20 cellular contexts compared by ENCODE assay signal in the genomic region with DNA sequence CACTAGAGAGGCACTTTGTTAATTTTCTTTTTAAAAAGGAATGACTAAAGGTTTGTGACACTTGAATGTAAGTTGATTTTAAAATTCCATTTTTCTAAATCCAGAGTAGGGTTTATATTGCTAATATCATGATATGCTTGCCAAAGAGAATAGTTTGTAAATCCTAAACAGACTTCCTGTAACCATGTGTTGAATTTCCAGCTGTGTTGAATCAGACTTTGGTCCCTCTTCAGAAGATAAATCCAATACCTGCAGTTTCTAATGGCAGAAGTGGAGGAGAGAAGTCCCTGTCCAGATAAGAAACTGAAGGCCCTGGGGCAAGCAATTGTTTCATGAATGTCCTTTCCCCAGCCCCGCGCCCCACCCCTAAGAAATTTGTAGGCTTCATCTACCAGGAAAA.
DNase-seq lines count a peak whose midpoint lies in the region; TF ChIP-seq lines count a peak whose summit lies in the region.
"Had no signal": no experiment of that assay in that cellular context is flagged by ENCODE, and none has a peak within 500 bp of the region (broad histone marks: within the 10 kb centered on the region; RNA-seq: fewer than 3 reads in every experiment).

No MANE protein-coding gene starts in this region.

- DNase-seq in GM23248 (no peak), SK-N-SH (no peak), fibroblast of the aortic adventitia (ENCODE audit: low read depth) (peak; percentile 37), vagina (ENCODE audit: extremely low spot score in 2 of 2) (no peak), adrenal gland (no peak)
- DNase-seq in stimulated activated CD4-positive, alpha-beta T cell treated with anti-CD3 and anti-CD28 coated beads, Interleukin-1b, Interleukin-23, amount 100 ng/mL, for 48 hours = no peak
- DNase-seq: activated CD4-positive, alpha-beta memory T cell treated with anti-CD3 and anti-CD28 coated beads, Interleukin-2, amount 10 ng/mL, durations not matched to agents 7 days and 5 days; activated CD4-positive, CD25-positive, alpha-beta regulatory T cell; activated naive CD4-positive, alpha-beta T cell; CD8-positive, alpha-beta memory T cell; central memory CD4-positive, alpha-beta T cell; DND-41; NCI-H187; right cardiac atrium; stimulated activated CD4-positive, alpha-beta T cell treated with anti-CD3 and anti-CD28 coated beads, Interleukin-15, amount 100 ng/mL, for 24 hours; T1000; uterus had no signal

- TF ChIP-seq POLR2A in vagina (IDR thresholded peaks at IDR 0.05) (no peak), adrenal gland (IDR thresholded peaks at IDR 0.05) (no peak)

- H2AFZ ChIP-seq in GM23248 (no peak overlapping the region), SK-N-SH (ENCODE audit: low read depth) (no peak overlapping the region)

- no peak overlapping the region for H3K9ac ChIP-seq in GM23248
- no peak overlapping the region for H3K9ac ChIP-seq in SK-N-SH
- no peak overlapping the region for H3K9ac ChIP-seq in skeletal muscle satellite cell (ENCODE audit: low read depth, low read length)

- peaks cover 21% of the 10 kb centered on the region for H3F3A ChIP-seq in GM23248 (ENCODE audit: insufficient read depth)
- peaks cover 21% of the 10 kb centered on the region for H3F3A ChIP-seq in SK-N-SH (replicated peaks; ENCODE audit: insufficient read depth)

- WGBS in GM23248 (ENCODE audit: low coverage in 1 of 2, low lambda C conversion rate in 2 of 2, missing lambda C conversion rate in 2 of 2), 2 experiments = 89 to 100% methylated on average over 2 of the region's 2 CpGs
- WGBS in SK-N-SH (ENCODE audit: low lambda C conversion rate) = 85% methylated on average over 2 of the region's 2 CpGs
- 95 to 100% (median 97%) methylated on average over 1 to 2 of the region's 2 CpGs for WGBS in adrenal gland, 4 donors

- H3K9me3 ChIP-seq in GM23248 (ENCODE audit: low read depth) = no peaks in the 10 kb centered on the region
- H3K9me3 ChIP-seq in SK-N-SH = no peaks in the 10 kb centered on the region
- no peaks in the 10 kb centered on the region for H3K9me3 ChIP-seq in skeletal muscle satellite cell (replicated peaks; ENCODE audit: low read length)
- no peaks in the 10 kb centered on the region for H3K9me3 ChIP-seq in vagina
- H3K9me3 ChIP-seq in adrenal gland (replicated peaks in 1 of 3) = no peaks in the 10 kb centered on the region
- H3K9me3 ChIP-seq: uterus had no signal

- H3K27ac ChIP-seq in GM23248 (no peak overlapping the region), SK-N-SH (ENCODE audit: low read depth in 2 of 2, low read length in 1 of 2) (peak overlapping the region; percentile 72 to 92; a peak in 3 of 4 replicates), vagina (no peak overlapping the region), adrenal gland (no peak overlapping the region)
- H3K27ac ChIP-seq: uterus had no signal

- H3K4me1 ChIP-seq in GM23248 (ENCODE audit: insufficient read depth) (peaks cover 22% of the 10 kb centered on the region), SK-N-SH (ENCODE audit: control insufficient read depth in 1 of 2, insufficient read depth in 2 of 2, low read depth in 1 of 2, low read length in 1 of 2) (peaks cover 24 to 35% of the 10 kb centered on the region in 2 experiments; a peak in 3 of 4 replicates), skeletal muscle satellite cell (ENCODE audit: control insufficient read depth, insufficient read depth, low read length) (peaks cover 25% of the 10 kb centered on the region), vagina (peaks cover 46% of the 10 kb centered on the region), adrenal gland (replicated peaks in 1 of 2) (peaks cover 0 to 23% of the 10 kb centered on the region in 2 donors)
- H3K4me1 ChIP-seq: uterus had no signal

- H3K4me2 ChIP-seq in GM23248 (ENCODE audit: unreplicated experiment) (peak overlapping the region; percentile 24), SK-N-SH (peak overlapping the region; percentile 59), skeletal muscle satellite cell (ENCODE audit: low read length) (peak overlapping the region; percentile 53)

- no peak for TF ChIP-seq CTCF in SK-N-SH (IDR thresholded peaks at IDR 0.05)
- TF ChIP-seq CTCF in fibroblast of the aortic adventitia (IDR thresholded peaks at IDR 0.05; ENCODE audit: insufficient read depth, low read length) = no peak
- TF ChIP-seq CTCF in vagina (IDR thresholded peaks at IDR 0.05) = no peak
- no peak for TF ChIP-seq CTCF in adrenal gland (IDR thresholded peaks at IDR 0.05)

- H3K4me3 ChIP-seq in GM23248 (no peak overlapping the region), SK-N-SH (ENCODE audit: low read depth in 2 of 2, low read length in 1 of 2) (0 out of 4 replicates have a peak overlapping the region, but pooled peaks of 1 of the 2 experiments have one; percentile 2), fibroblast of the aortic adventitia (ENCODE audit: low read depth, low read length) (no peak overlapping the region), skeletal muscle satellite cell (ENCODE audit: low read length) (no peak overlapping the region), vagina (no peak overlapping the region), adrenal gland (no peak overlapping the region)
- H3K4me3 ChIP-seq: lung, uterus had no signal

- no peak for TF ChIP-seq RAD21 in SK-N-SH (IDR thresholded peaks at IDR 0.05; ENCODE audit: low read length)

- no peaks in the 10 kb centered on the region for H3K36me3 ChIP-seq in GM23248 (ENCODE audit: low read depth)
- H3K36me3 ChIP-seq in SK-N-SH (replicated peaks in 1 of 2; ENCODE audit: control insufficient read depth in 1 of 2, insufficient read depth in 2 of 2, low read length in 1 of 2) = no peaks in the 10 kb centered on the region
- H3K36me3 ChIP-seq in skeletal muscle satellite cell (ENCODE audit: insufficient read depth, low read length) = no peaks in the 10 kb centered on the region
- H3K36me3 ChIP-seq in vagina = no peaks in the 10 kb centered on the region
- H3K36me3 ChIP-seq in adrenal gland (replicated peaks in 1 of 2) = no peaks in the 10 kb centered on the region
- H3K36me3 ChIP-seq: uterus had no signal

- no peak for TF ChIP-seq EP300 in SK-N-SH (IDR thresholded peaks at IDR 0.05; ENCODE audit: borderline replicate concordance in 1 of 2, low read depth in 1 of 2, low read length in 1 of 2)

- intact Hi-C loops in vagina (cut with DNase I) (no loop called here), adrenal gland (cut with DNase I) (no loop called here)

- in situ Hi-C loops in GM23248 (cut with MboI) = no loop called here

- CTCF ChIA-PET in SK-N-SH (lab: Yijun Ruan, JAX) = interaction anchor here (1.2 kb wide), 1 partner anchor 90 kb away, joined by 3 read pairs; no protein-coding TSS in a partner anchor

- H4K20me1 ChIP-seq in GM23248 (ENCODE audit: insufficient read depth) (no peaks in the 10 kb centered on the region; the same call in 1 of the 2 replicates), SK-N-SH (ENCODE audit: insufficient read depth) (peaks cover 17% of the 10 kb centered on the region; the same call in 1 of the 2 replicates)

- H3K9me2 ChIP-seq in GM23248 (ENCODE audit: insufficient read depth) (no peaks in the 10 kb centered on the region), SK-N-SH (no peaks in the 10 kb centered on the region)

- peaks cover 76% of the 10 kb centered on the region for H3K79me2 ChIP-seq in GM23248 (ENCODE audit: insufficient read depth)
- H3K79me2 ChIP-seq in SK-N-SH (ENCODE audit: insufficient read depth) = peaks cover 66% of the 10 kb centered on the region

- no peaks in the 10 kb centered on the region for H3K27me3 ChIP-seq in GM23248 (replicated peaks; ENCODE audit: insufficient read depth)
- no peaks in the 10 kb centered on the region for H3K27me3 ChIP-seq in SK-N-SH (ENCODE audit: insufficient read depth)
- no peaks in the 10 kb centered on the region for H3K27me3 ChIP-seq in skeletal muscle satellite cell (ENCODE audit: control insufficient read depth, insufficient read depth, low read length)
- H3K27me3 ChIP-seq in vagina = no peaks in the 10 kb centered on the region
- H3K27me3 ChIP-seq in adrenal gland = no peaks in the 10 kb centered on the region
- H3K27me3 ChIP-seq: foreskin keratinocyte, uterus had no signal

- POLR2A ChIA-PET in SK-N-SH (lab: Yijun Ruan, JAX) = no interaction called here

TF ChIP-seq in SK-N-SH, 30 proteins besides CTCF, POLR2A, EP300 and RAD21:
- TF ChIP-seq TCF12 (IDR thresholded peaks at IDR 0.05) (peak; percentile 19; the same call in 1 of the 2 replicates), TEAD4 (IDR thresholded peaks at IDR 0.05; ENCODE audit: borderline replicate concordance, insufficient read depth) (no peak), MXI1 (IDR thresholded peaks at IDR 0.05; ENCODE audit: low read depth, low read length) (no peak), GATA2 (CRISPR knock-in tag; IDR thresholded peaks at IDR 0.05) (no peak), GABPA (IDR thresholded peaks at IDR 0.05; ENCODE audit: low read depth) (no peak), CHD2 (IDR thresholded peaks at IDR 0.05; ENCODE audit: low read length, partially characterized antibody) (no peak)
- TF ChIP-seq, protein P1, sequence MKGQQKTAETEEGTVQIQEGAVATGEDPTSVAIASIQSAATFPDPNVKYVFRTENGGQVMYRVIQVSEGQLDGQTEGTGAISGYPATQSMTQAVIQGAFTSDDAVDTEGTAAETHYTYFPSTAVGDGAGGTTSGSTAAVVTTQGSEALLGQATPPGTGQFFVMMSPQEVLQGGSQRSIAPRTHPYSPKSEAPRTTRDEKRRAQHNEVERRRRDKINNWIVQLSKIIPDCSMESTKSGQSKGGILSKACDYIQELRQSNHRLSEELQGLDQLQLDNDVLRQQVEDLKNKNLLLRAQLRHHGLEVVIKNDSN (IDR thresholded peaks at IDR 0.05; ENCODE audit: borderline replicate concordance, low read depth) = no peak
TF ChIP-seq in SK-N-SH: peak in this region for 1.

Comparison
In these comparisons a context has a peak if more than half of its experiments do, and no peak if none do; other contexts are left out.
1. H3K27ac ChIP-seq: peak in SK-N-SH (2 of 2); none in GM23248 (single experiment), vagina (single experiment) and adrenal gland (0 of 5).
2. Peak in every context shown above with its lines, with median percentiles within 50 percentile points of each other: H3K4me2 ChIP-seq.